ENCODE assay signal across 33 cellular contexts in the genomic region with DNA sequence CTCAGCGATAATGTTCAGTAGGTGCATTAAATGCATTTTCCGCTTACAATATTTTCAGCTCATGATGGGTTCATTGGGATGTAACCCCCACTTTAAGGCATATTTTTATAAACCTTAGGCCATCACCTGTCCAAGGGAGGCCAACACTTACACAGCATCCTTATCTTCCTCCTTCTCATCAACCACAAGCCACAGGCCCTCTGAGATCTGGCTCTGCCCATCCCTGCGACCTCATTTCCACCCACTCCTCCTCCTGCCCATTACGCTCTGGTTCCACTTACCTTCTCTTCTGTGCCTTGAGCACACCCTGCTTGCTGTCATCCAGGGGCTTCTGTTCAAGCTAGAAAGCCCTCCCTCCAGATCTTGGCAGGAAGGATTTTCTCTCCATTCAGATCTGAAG.
"Had no signal": no experiment of that assay in that cellular context is flagged by ENCODE, and none has a peak within 500 bp of the region (broad histone marks: within the 10 kb centered on the region; RNA-seq: fewer than 3 reads in every experiment).

No MANE protein-coding gene starts in this region.

- H3K4me1 ChIP-seq: Peyer's patch, SJSA1 had no signal

- DNase-seq: activated CD4-positive, alpha-beta memory T cell treated with anti-CD3 and anti-CD28 coated beads for 36 hours; activated CD4-positive, alpha-beta T cell treated with anti-CD3 and anti-CD28 coated beads, Interleukin-2, amount 50 U/mL, for 1 hour; activated CD8-positive, alpha-beta memory T cell treated with anti-CD3 and anti-CD28 coated beads, Interleukin-2, amount 50 U/mL, for 4 hours; activated effector memory CD4-positive, alpha-beta T cell treated with Interleukin-2 at 50 U/mL for 16 hours; activated naive CD4-positive, alpha-beta T cell treated with anti-CD3 and anti-CD28 coated beads, Interleukin-2, amount 10 ng/mL, durations not matched to agents 7 days and 5 days; activated naive CD8-positive, alpha-beta T cell treated with anti-CD3 and anti-CD28 coated beads, Interleukin-2, amount 50 U/mL, for 24 hours; activated T-cell treated with anti-CD3 and anti-CD28 coated beads for 4 hours; activated T-cell treated with anti-CD3 and anti-CD28 coated beads, Interleukin-2, amount 50 U/mL, for 4 hours; anterior cingulate cortex; caudate nucleus; cerebellar nuclear complex; Karpas-422; NCI-H1105; NCI-H1417 treated with DMSO at 0.1 percent for 48 hours; NCI-H1930; NCI-H2081 treated with DMSO at 0.1 percent for 48 hours; NCI-H226; NCI-H446 treated with DMSO at 0.1 percent for 48 hours; NCI-H524; NCI-H69; NCI-H82; PC-3; Peyer's patch; RPMI8226; SHP77 treated with DMSO at 0.1 percent for 48 hours; SK-N-SH; T1000 had no signal

- H3K4me1 Mint-ChIP-seq: activated naive CD8-positive, alpha-beta T cell treated with anti-CD3 and anti-CD28 coated beads, Interleukin-2, amount 50 U/mL, for 24 hours had no signal

- H3K4me3 Mint-ChIP-seq: activated CD4-positive, alpha-beta memory T cell treated with anti-CD3 and anti-CD28 coated beads for 36 hours; activated naive CD4-positive, alpha-beta T cell treated with anti-CD3 and anti-CD28 coated beads, Interleukin-2, amount 10 ng/mL, durations not matched to agents 7 days and 5 days; activated naive CD8-positive, alpha-beta T cell; activated naive CD8-positive, alpha-beta T cell treated with anti-CD3 and anti-CD28 coated beads, Interleukin-2, amount 50 U/mL, for 24 hours; activated T-cell treated with anti-CD3 and anti-CD28 coated beads, Interleukin-2, amount 50 U/mL, for 4 hours; activated T-helper 1 cell treated with anti-CD3 and anti-CD28 coated beads, Interleukin-12 subunit alpha, Interleukin-12 subunit beta, Interleukin-2, Interleukin-4 antibody, amounts not matched to agents 30 ng/mL and 10 ng/mL and 1 ng/mL, durations not matched to agents 14 hours and 24 hours and 36 hours; brain had no signal

- H3K27me3 ChIP-seq: Peyer's patch, SJSA1 had no signal

- H3K27ac ChIP-seq: Peyer's patch, SJSA1 had no signal

- H3K4me2 ChIP-seq: SK-N-SH had no signal

- H3K4me3 ChIP-seq: Peyer's patch, SJSA1 had no signal

- H3K9me3 Mint-ChIP-seq: activated CD4-positive, alpha-beta memory T cell treated with anti-CD3 and anti-CD28 coated beads for 36 hours; activated naive CD4-positive, alpha-beta T cell treated with anti-CD3 and anti-CD28 coated beads, Interleukin-2, amount 10 ng/mL, durations not matched to agents 7 days and 5 days; activated naive CD8-positive, alpha-beta T cell treated with anti-CD3 and anti-CD28 coated beads, Interleukin-2, amount 50 U/mL, for 24 hours; activated T-cell treated with anti-CD3 and anti-CD28 coated beads, Interleukin-2, amount 50 U/mL, for 4 hours; activated T-helper 1 cell treated with anti-CD3 and anti-CD28 coated beads, Interleukin-12 subunit alpha, Interleukin-12 subunit beta, Interleukin-2, Interleukin-4 antibody, amounts not matched to agents 30 ng/mL and 10 ng/mL and 1 ng/mL, durations not matched to agents 14 hours and 24 hours and 36 hours; brain had no signal

- H3K27ac Mint-ChIP-seq: activated CD4-positive, alpha-beta memory T cell treated with anti-CD3 and anti-CD28 coated beads for 36 hours; activated naive CD4-positive, alpha-beta T cell treated with anti-CD3 and anti-CD28 coated beads, Interleukin-2, amount 10 ng/mL, durations not matched to agents 7 days and 5 days; activated naive CD8-positive, alpha-beta T cell; activated naive CD8-positive, alpha-beta T cell treated with anti-CD3 and anti-CD28 coated beads, Interleukin-2, amount 50 U/mL, for 24 hours; activated T-helper 1 cell treated with anti-CD3 and anti-CD28 coated beads, Interleukin-12 subunit alpha, Interleukin-12 subunit beta, Interleukin-2, Interleukin-4 antibody, amounts not matched to agents 30 ng/mL and 10 ng/mL and 1 ng/mL, durations not matched to agents 14 hours and 24 hours and 36 hours; brain had no signal

- H3K9me3 ChIP-seq: Peyer's patch, SJSA1, SK-N-SH had no signal

- H3K36me3 Mint-ChIP-seq: activated CD4-positive, alpha-beta memory T cell treated with anti-CD3 and anti-CD28 coated beads for 36 hours; activated naive CD4-positive, alpha-beta T cell treated with anti-CD3 and anti-CD28 coated beads, Interleukin-2, amount 10 ng/mL, durations not matched to agents 7 days and 5 days; activated naive CD8-positive, alpha-beta T cell; brain had no signal

- H3K9ac ChIP-seq: SK-N-SH had no signal

- ATAC-seq: activated naive CD8-positive, alpha-beta T cell treated with anti-CD3 and anti-CD28 coated beads, Interleukin-2, amount 50 U/mL, for 24 hours; activated T-cell treated with anti-CD3 and anti-CD28 coated beads, Interleukin-2, amount 50 U/mL, for 4 hours; PC-3 had no signal

- H3K36me3 ChIP-seq: Peyer's patch, SJSA1 had no signal

- FAIRE-seq: bronchial epithelial cell, TTC549 had no signal
